7 cellular contexts compared by ENCODE assay signal in the genomic region with DNA sequence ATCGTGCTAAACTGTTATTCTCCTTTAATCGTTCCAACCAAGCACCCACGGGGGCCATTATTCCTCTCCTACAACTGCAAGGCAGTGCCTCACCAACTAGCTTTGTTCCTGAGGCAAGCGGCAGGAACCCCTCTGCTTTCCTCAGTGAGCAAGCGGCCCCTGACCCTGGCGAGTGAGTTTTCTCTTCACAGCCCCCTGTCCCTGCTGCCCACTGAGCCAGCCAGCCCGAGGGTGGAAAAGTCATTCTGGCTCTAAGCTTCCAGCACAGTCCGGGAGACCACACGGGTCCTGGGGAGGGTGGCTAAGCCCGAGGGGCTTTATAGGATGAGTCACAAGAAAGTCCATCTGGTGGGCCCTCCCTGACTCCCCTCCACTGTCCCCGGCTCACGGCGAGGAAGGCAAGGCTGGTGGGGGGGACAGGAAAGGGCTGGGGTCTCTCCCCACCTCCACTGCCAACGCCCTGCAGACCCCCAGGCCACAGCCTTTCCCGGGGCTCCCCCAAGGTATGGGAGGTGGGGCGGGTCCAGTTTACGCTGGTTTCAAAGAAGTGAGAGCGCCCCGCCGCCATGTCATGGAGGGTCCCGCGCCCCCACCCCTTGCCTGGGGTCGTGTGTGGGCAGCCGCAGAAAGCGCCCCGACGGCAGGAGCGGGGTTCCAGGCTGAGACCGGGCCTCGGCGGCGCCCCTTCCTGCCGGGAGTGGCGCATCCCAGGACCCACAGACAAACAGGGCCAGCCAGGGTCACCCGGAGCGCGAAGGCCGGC.
DNase-seq lines count a peak whose midpoint lies in the region; ATAC-seq and TF ChIP-seq lines count a peak whose summit lies in the region.

No MANE protein-coding gene starts in this region.

- peaks cover 17% of the 10 kb centered on the region for H3K27me3 ChIP-seq in effector memory CD4-positive, alpha-beta T cell (replicated peaks; ENCODE audit: control insufficient read depth, insufficient read depth, low read length, poor library complexity, severe bottlenecking)

- H3K9me3 Mint-ChIP-seq in nephron = no peaks in the 10 kb centered on the region

- peak overlapping the region in 2 of 3 experiments; percentile 79 to 94 for H3K27ac Mint-ChIP-seq in nephron

- peak; percentile 7 for ATAC-seq in GM21528 (IDR thresholded peaks at IDR 0.05; ENCODE audit: low FRiP score, unreplicated experiment)
- no peak for ATAC-seq in activated CD4-positive, CD25-positive, alpha-beta regulatory T cell treated with anti-CD3 and anti-CD28 coated beads, Interleukin-2, amount 50 U/mL, for 24 hours

- H3K36me3 ChIP-seq in effector memory CD4-positive, alpha-beta T cell (ENCODE audit: control insufficient read depth, insufficient read depth, low read length) = peaks cover 14% of the 10 kb centered on the region

- H3K4me3 ChIP-seq in NB4 (ENCODE audit: low read depth, low read length) = peak overlapping the region; percentile 92
- H3K4me3 ChIP-seq in effector memory CD4-positive, alpha-beta T cell (ENCODE audit: insufficient read depth, low read depth, low read length, poor library complexity, severe bottlenecking) = peak overlapping the region; percentile 97

- TF ChIP-seq POLR2A in NB4 (IDR thresholded peaks at IDR 0.05; ENCODE audit: extremely low read depth, insufficient read length) = no peak

- peaks cover 40% of the 10 kb centered on the region for H3K36me3 Mint-ChIP-seq in nephron (ENCODE audit: low read depth)

- no peaks in the 10 kb centered on the region for H3K9me3 ChIP-seq in effector memory CD4-positive, alpha-beta T cell (ENCODE audit: control insufficient read depth, low read length)

- DNase-seq in NB4 (ENCODE audit: low read depth) (peak; percentile 35), NCI-H2171 (lab: John Stamatoyannopoulos, UW) (no peak), HuH-7 (ENCODE audit: low spot score) (no peak)
- no peak for DNase-seq in effector memory CD4-positive, alpha-beta T cell

- no peak for TF ChIP-seq CTCF in NB4 (IDR thresholded peaks at IDR 0.05; ENCODE audit: low read depth, low read length)
- no peak for TF ChIP-seq CTCF in nephron (IDR thresholded peaks at IDR 0.05; ENCODE audit: unreplicated experiment in 3 of 3)

- H3K27ac ChIP-seq in effector memory CD4-positive, alpha-beta T cell (ENCODE audit: insufficient read depth, low read length, poor library complexity, severe bottlenecking) = peak overlapping the region; percentile 91

- peaks cover 36% of the 10 kb centered on the region for H3K4me1 Mint-ChIP-seq in nephron

- peaks cover 21% of the 10 kb centered on the region for H3K27me3 Mint-ChIP-seq in nephron (ENCODE audit: low read depth)

- H3K4me3 Mint-ChIP-seq in nephron = peak overlapping the region; percentile 78 to 88 (median 84)

- H3K4me1 ChIP-seq in effector memory CD4-positive, alpha-beta T cell (ENCODE audit: control insufficient read depth, insufficient read depth, low read length, poor library complexity, severe bottlenecking) = peaks cover 40% of the 10 kb centered on the region
